20 cellular contexts compared by ENCODE assay signal in genomic region chr4:182276214-182277109, GRCh38. TPM values are rescaled to one million over a fixed set of nuclear protein-coding genes. Genes with fewer than 3 reads are reported as not detected.
DNase-seq lines count a peak whose midpoint lies in the region; ATAC-seq and TF ChIP-seq lines count a peak whose summit lies in the region.
"Had no signal": no experiment of that assay in that cellular context is flagged by ENCODE, and none has a peak within 500 bp of the region (broad histone marks: within the 10 kb centered on the region; RNA-seq: fewer than 3 reads in every experiment).

No MANE protein-coding gene starts in this region.

- H3K36me3 ChIP-seq in cardiac muscle cell: no peaks in the 10 kb centered on the region
- no peaks in the 10 kb centered on the region for H3K36me3 ChIP-seq in hepatocyte (replicated peaks; ENCODE audit: insufficient read depth, low read depth)
- no peaks in the 10 kb centered on the region for H3K36me3 ChIP-seq in WERI-Rb-1
- no peaks in the 10 kb centered on the region for H3K36me3 ChIP-seq in right lobe of liver
- H3K36me3 ChIP-seq: Peyer's patch had no signal

- H3K27ac ChIP-seq in cardiac muscle cell (peak overlapping the region; percentile 68), hepatocyte (peak overlapping the region; percentile 62), WERI-Rb-1 (no peak overlapping the region), right lobe of liver (no peak overlapping the region)
- H3K27ac ChIP-seq: GM23248, Peyer's patch had no signal

- TF ChIP-seq POLR2A in right lobe of liver (IDR thresholded peaks at IDR 0.05): no peak

- no peaks in the 10 kb centered on the region for H3K9me3 ChIP-seq in cardiac muscle cell (ENCODE audit: low read depth)
- H3K9me3 ChIP-seq in hepatocyte (ENCODE audit: low read depth): no peaks in the 10 kb centered on the region
- H3K9me3 ChIP-seq in WERI-Rb-1 (ENCODE audit: severe bottlenecking): no peaks in the 10 kb centered on the region
- no peaks in the 10 kb centered on the region for H3K9me3 ChIP-seq in right lobe of liver
- H3K9me3 ChIP-seq: Peyer's patch had no signal

- ATAC-seq in Right ventricle myocardium inferior (no peak), right lobe of liver (no peak)

- intact Hi-C loops in Right ventricle myocardium inferior (cut with DNase I): no loop called here
- intact Hi-C loops in right lobe of liver (cut with DNase I): no loop called here

- TF ChIP-seq CTCF in cardiac muscle cell (IDR thresholded peaks at IDR 0.05; ENCODE audit: low read depth, low read length) (no peak), hepatocyte (IDR thresholded peaks at IDR 0.05; ENCODE audit: poor library complexity) (no peak), GM10266 (IDR thresholded peaks at IDR 0.05; ENCODE audit: control insufficient read depth, insufficient read depth, low read depth, missing control alignments) (no peak), WERI-Rb-1 (IDR thresholded peaks at IDR 0.05; ENCODE audit: low read depth, low read length) (no peak), right lobe of liver (IDR thresholded peaks at IDR 0.05) (no peak)

- peak in 1 of 2 donors; percentile 92 for DNase-seq in cardiac muscle cell (ENCODE audit: low read depth in 1 of 2, low spot score in 1 of 2)
- no peak for DNase-seq in Right ventricle myocardium inferior (ENCODE audit: missing footprints)
- DNase-seq in NCI-H2196 treated with DMSO at 0.1 percent for 48 hours (lab: John Stamatoyannopoulos, UW; ENCODE audit: unreplicated experiment): peak; percentile 47
- no peak for DNase-seq in hepatocyte (ENCODE audit: low spot score)
- no peak for DNase-seq in NCI-H510A treated with DMSO at 0.1 percent for 48 hours (lab: John Stamatoyannopoulos, UW)
- no peak for DNase-seq in GM10266 (ENCODE audit: extremely low spot score)
- DNase-seq in WERI-Rb-1: no peak
- no peak for DNase-seq in right lobe of liver
- DNase-seq: COR-L47, DND-41, GDM1, GM23248, KG1, NCI-H1048, NCI-H187 treated with DMSO at 0.1 percent for 48 hours, NCI-H446, Peyer's patch, SHP77 treated with DMSO at 0.1 percent for 48 hours, SW 1271 had no signal

- H2AFZ ChIP-seq in hepatocyte: peak overlapping the region; percentile 2
- H2AFZ ChIP-seq: GM23248 had no signal

- no peaks in the 10 kb centered on the region for H4K20me1 ChIP-seq in hepatocyte (ENCODE audit: insufficient read depth, poor library complexity, severe bottlenecking)

- no peaks in the 10 kb centered on the region for H3K9me2 ChIP-seq in hepatocyte (replicated peaks; ENCODE audit: insufficient read depth)

- H3K4me3 ChIP-seq in cardiac muscle cell (no peak overlapping the region), hepatocyte (no peak overlapping the region), WERI-Rb-1 (ENCODE audit: low read depth, low read length) (no peak overlapping the region), right lobe of liver (no peak overlapping the region)
- H3K4me3 ChIP-seq: GM23248, Peyer's patch had no signal

- peak overlapping the region; percentile 63 for H3K4me2 ChIP-seq in hepatocyte

- H3K4me1 ChIP-seq in cardiac muscle cell (ENCODE audit: low read depth) (peaks cover 16% of the 10 kb centered on the region), hepatocyte (ENCODE audit: insufficient read depth) (peaks cover 19% of the 10 kb centered on the region), right lobe of liver (no peaks in the 10 kb centered on the region)
- H3K4me1 ChIP-seq: Peyer's patch had no signal

- H3K79me2 ChIP-seq in hepatocyte: no peaks in the 10 kb centered on the region

- WGBS in hepatocyte (ENCODE audit: low lambda C conversion rate, missing lambda C conversion rate): 14% methylated on average over 11 of the region's 11 CpGs
- 44% methylated on average over 11 of the region's 11 CpGs for WGBS in right lobe of liver (ENCODE audit: insufficient coverage, low coverage, low lambda C conversion rate, missing lambda C conversion rate)

- H3K27me3 ChIP-seq in cardiac muscle cell (peaks cover 19% of the 10 kb centered on the region), hepatocyte (no peaks in the 10 kb centered on the region), WERI-Rb-1 (ENCODE audit: insufficient read depth, low read depth, severe bottlenecking) (no peaks in the 10 kb centered on the region), right lobe of liver (no peaks in the 10 kb centered on the region)
- H3K27me3 ChIP-seq: Peyer's patch had no signal

RNA-seq across cellular contexts. Expression of gene TENM3, which starts 33.3 kb away (rescaled TPM):
- 23.1 and 24.8 TPM in 2 replicates for total RNA-seq in cardiac muscle cell
- polyA plus RNA-seq in cardiac muscle cell: 7.9 and 12.5 TPM in 2 replicates
- total RNA-seq in Right ventricle myocardium inferior: 2.9 TPM
- 70.9 and 88.5 TPM in 2 replicates for total RNA-seq in hepatocyte
- polyA plus RNA-seq in hepatocyte: 13.7 and 16.1 TPM in 2 replicates
- 1 to 10 TPM in 3 of 6 experiments, under 1 TPM in 3; 0.06 to 3.0 (median 1.1) TPM for total RNA-seq in right lobe of liver
- polyA plus RNA-seq: CD14-positive monocyte had no signal

Comparison
In these comparisons a context has a peak if more than half of its experiments do, and no peak if none do; other contexts are left out.
1. H3K27ac ChIP-seq: peak in cardiac muscle cell (single experiment) and hepatocyte (single experiment); none in WERI-Rb-1 (single experiment) and right lobe of liver (0 of 3).